In the genomic region with DNA sequence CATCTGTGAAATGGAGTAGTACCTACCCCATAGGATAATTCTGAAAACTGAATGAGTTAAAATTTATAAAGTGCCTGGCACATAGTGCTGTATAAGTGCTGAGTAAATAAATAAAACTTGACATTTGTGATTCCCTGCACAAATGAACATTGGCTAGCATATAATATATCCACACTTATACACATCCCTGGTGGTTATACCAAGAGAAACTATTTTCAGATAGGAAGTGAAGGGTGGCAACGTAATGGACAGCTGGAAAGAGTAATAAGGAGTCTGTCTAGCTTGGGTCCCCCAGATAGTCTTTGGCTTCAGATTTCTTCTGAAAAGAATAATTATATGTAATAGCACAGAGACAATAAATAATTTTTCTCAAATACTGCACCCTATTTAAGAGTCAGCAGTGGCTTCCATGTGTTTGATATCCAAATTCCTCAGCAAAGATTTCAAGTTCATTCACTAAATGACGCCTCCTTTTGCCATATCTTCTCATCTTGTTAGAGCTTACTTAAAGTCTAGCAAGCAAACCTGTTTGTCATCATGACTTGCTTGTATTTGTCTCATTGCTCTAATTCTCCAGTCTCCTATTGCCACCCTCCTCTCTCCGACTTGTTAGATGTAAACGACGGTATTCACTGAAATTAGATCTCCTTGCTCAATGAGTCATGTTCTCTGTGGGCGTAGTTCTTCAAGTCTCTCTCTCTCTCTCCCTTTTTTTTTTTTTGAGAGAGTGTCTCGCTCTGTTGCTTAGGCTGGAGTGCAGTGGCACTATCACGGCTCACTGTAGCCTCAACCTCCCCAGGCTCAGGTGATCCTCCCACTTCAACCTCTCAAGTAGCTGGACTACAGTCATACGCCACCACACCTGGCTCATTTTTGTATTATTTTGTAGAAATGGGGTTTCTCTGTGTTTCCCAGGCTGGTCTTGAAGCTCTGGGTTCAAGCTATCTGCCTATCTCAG, we compare ENCODE assay signal across 2 cellular contexts.
TF ChIP-seq lines count a peak whose summit lies in the region.

No MANE protein-coding gene starts in this region.

TF ChIP-seq in A549, 52 proteins besides CTCF, POLR2A, EP300 and RAD21:
- TF ChIP-seq, protein P1, sequence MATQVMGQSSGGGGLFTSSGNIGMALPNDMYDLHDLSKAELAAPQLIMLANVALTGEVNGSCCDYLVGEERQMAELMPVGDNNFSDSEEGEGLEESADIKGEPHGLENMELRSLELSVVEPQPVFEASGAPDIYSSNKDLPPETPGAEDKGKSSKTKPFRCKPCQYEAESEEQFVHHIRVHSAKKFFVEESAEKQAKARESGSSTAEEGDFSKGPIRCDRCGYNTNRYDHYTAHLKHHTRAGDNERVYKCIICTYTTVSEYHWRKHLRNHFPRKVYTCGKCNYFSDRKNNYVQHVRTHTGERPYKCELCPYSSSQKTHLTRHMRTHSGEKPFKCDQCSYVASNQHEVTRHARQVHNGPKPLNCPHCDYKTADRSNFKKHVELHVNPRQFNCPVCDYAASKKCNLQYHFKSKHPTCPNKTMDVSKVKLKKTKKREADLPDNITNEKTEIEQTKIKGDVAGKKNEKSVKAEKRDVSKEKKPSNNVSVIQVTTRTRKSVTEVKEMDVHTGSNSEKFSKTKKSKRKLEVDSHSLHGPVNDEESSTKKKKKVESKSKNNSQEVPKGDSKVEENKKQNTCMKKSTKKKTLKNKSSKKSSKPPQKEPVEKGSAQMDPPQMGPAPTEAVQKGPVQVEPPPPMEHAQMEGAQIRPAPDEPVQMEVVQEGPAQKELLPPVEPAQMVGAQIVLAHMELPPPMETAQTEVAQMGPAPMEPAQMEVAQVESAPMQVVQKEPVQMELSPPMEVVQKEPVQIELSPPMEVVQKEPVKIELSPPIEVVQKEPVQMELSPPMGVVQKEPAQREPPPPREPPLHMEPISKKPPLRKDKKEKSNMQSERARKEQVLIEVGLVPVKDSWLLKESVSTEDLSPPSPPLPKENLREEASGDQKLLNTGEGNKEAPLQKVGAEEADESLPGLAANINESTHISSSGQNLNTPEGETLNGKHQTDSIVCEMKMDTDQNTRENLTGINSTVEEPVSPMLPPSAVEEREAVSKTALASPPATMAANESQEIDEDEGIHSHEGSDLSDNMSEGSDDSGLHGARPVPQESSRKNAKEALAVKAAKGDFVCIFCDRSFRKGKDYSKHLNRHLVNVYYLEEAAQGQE (IDR thresholded peaks at IDR 0.05), result no peak
- TF ChIP-seq FOSL2 (IDR thresholded peaks at IDR 0.05), result peak; percentile 49; the same call in 1 of the 2 replicates
- peak; percentile 90 for TF ChIP-seq FOSL2 (CRISPR knock-in tag; IDR thresholded peaks at IDR 0.05)
- peak; percentile 50 for TF ChIP-seq JUNB (IDR thresholded peaks at IDR 0.05)
- peak; percentile 73 for TF ChIP-seq MAFK (IDR thresholded peaks at IDR 0.05; ENCODE audit: partially characterized antibody)
- peak; percentile 86 for TF ChIP-seq NFE2L2 (conservative IDR thresholded peaks at IDR 0.05; ENCODE audit: low read length)
- no peak for TF ChIP-seq ZFP36 (IDR thresholded peaks at IDR 0.05; ENCODE audit: borderline replicate concordance, partially characterized antibody)
- TF ChIP-seq, protein P2, sequence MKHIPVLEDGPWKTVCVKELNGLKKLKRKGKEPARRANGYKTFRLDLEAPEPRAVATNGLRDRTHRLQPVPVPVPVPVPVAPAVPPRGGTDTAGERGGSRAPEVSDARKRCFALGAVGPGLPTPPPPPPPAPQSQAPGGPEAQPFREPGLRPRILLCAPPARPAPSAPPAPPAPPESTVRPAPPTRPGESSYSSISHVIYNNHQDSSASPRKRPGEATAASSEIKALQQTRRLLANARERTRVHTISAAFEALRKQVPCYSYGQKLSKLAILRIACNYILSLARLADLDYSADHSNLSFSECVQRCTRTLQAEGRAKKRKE (CRISPR knock-in tag; IDR thresholded peaks at IDR 0.05; ENCODE audit: low read depth), result no peak

TF ChIP-seq in GM23338, 12 proteins besides CTCF, POLR2A, EP300 and RAD21:
- TF ChIP-seq, protein P3, sequence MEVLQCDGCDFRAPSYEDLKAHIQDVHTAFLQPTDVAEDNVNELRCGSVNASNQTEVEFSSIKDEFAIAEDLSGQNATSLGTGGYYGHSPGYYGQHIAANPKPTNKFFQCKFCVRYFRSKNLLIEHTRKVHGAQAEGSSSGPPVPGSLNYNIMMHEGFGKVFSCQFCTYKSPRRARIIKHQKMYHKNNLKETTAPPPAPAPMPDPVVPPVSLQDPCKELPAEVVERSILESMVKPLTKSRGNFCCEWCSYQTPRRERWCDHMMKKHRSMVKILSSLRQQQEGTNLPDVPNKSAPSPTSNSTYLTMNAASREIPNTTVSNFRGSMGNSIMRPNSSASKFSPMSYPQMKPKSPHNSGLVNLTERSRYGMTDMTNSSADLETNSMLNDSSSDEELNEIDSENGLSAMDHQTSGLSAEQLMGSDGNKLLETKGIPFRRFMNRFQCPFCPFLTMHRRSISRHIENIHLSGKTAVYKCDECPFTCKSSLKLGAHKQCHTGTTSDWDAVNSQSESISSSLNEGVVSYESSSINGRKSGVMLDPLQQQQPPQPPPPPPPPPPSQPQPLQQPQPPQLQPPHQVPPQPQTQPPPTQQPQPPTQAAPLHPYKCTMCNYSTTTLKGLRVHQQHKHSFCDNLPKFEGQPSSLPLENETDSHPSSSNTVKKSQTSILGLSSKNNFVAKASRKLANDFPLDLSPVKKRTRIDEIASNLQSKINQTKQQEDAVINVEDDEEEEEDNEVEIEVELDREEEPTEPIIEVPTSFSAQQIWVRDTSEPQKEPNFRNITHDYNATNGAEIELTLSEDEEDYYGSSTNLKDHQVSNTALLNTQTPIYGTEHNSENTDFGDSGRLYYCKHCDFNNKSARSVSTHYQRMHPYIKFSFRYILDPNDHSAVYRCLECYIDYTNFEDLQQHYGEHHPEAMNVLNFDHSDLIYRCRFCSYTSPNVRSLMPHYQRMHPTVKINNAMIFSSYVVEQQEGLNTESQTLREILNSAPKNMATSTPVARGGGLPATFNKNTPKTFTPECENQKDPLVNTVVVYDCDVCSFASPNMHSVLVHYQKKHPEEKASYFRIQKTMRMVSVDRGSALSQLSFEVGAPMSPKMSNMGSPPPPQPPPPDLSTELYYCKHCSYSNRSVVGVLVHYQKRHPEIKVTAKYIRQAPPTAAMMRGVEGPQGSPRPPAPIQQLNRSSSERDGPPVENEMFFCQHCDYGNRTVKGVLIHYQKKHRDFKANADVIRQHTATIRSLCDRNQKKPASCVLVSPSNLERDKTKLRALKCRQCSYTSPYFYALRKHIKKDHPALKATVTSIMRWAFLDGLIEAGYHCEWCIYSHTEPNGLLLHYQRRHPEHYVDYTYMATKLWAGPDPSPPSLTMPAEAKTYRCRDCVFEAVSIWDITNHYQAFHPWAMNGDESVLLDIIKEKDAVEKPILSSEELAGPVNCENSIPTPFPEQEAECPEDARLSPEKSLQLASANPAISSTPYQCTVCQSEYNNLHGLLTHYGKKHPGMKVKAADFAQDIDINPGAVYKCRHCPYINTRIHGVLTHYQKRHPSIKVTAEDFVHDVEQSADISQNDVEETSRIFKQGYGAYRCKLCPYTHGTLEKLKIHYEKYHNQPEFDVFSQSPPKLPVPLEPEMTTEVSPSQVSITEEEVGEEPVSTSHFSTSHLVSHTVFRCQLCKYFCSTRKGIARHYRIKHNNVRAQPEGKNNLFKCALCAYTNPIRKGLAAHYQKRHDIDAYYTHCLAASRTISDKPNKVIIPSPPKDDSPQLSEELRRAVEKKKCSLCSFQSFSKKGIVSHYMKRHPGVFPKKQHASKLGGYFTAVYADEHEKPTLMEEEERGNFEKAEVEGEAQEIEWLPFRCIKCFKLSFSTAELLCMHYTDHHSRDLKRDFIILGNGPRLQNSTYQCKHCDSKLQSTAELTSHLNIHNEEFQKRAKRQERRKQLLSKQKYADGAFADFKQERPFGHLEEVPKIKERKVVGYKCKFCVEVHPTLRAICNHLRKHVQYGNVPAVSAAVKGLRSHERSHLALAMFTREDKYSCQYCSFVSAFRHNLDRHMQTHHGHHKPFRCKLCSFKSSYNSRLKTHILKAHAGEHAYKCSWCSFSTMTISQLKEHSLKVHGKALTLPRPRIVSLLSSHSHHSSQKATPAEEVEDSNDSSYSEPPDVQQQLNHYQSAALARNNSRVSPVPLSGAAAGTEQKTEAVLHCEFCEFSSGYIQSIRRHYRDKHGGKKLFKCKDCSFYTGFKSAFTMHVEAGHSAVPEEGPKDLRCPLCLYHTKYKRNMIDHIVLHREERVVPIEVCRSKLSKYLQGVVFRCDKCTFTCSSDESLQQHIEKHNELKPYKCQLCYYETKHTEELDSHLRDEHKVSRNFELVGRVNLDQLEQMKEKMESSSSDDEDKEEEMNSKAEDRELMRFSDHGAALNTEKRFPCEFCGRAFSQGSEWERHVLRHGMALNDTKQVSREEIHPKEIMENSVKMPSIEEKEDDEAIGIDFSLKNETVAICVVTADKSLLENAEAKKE (CRISPR knock-in tag; IDR thresholded peaks at IDR 0.05), result no peak
- TF ChIP-seq STAT1 (IDR thresholded peaks at IDR 0.05; ENCODE audit: unreplicated experiment) (no peak), CREB1 (CRISPR knock-in tag; IDR thresholded peaks at IDR 0.05; ENCODE audit: low read depth) (no peak), POLR2AphosphoS5 (IDR thresholded peaks at IDR 0.05; ENCODE audit: low read depth) (no peak), ZNF331 (CRISPR knock-in tag; IDR thresholded peaks at IDR 0.05; ENCODE audit: low read depth) (no peak), EZH2phosphoT487 (IDR thresholded peaks at IDR 0.05; ENCODE audit: unreplicated experiment) (no peak), ETS1 (IDR thresholded peaks at IDR 0.05) (no peak), EZH2 (IDR thresholded peaks at IDR 0.05; ENCODE audit: low read depth, unreplicated experiment) (no peak), NANOG (IDR thresholded peaks at IDR 0.05; ENCODE audit: borderline replicate concordance) (no peak), ZNF114 (CRISPR knock-in tag; IDR thresholded peaks at IDR 0.05) (no peak), JUNB (IDR thresholded peaks at IDR 0.05; ENCODE audit: unreplicated experiment) (no peak)
- TF ChIP-seq, protein P1 (IDR thresholded peaks at IDR 0.05; ENCODE audit: unreplicated experiment), result no peak
TF ChIP-seq in GM23338: peak in this region for 0.
